Comparison of ENCODE assay signal across 8 cellular contexts in genomic region chr3:39147711-39148115, GRCh38. TPM values are rescaled to one million over a fixed set of nuclear protein-coding genes. Genes with fewer than 3 reads are reported as not detected.
DNase-seq lines count a peak whose midpoint lies in the region; ATAC-seq, FAIRE-seq and TF ChIP-seq lines count a peak whose summit lies in the region.
"Had no signal": no experiment of that assay in that cellular context is flagged by ENCODE, and none has a peak within 500 bp of the region (broad histone marks: within the 10 kb centered on the region; RNA-seq: fewer than 3 reads in every experiment).

No MANE protein-coding gene starts in this region.

- H3K4me3 ChIP-seq in muscle layer of duodenum (ENCODE audit: low read depth in 1 of 2, low read length in 2 of 2) = peak overlapping the region; percentile 63 to 88

- peaks cover 16% of the 10 kb centered on the region for H3K36me3 Mint-ChIP-seq in HFFc6 (ENCODE audit: low read depth)
- peaks cover 65% of the 10 kb centered on the region for H3K36me3 Mint-ChIP-seq in central memory CD8-positive, alpha-beta T cell (ENCODE audit: insufficient read depth)

- no peak for TF ChIP-seq CTCF in HFFc6 (IDR thresholded peaks at IDR 0.05)

- no peaks in the 10 kb centered on the region for H3K9me3 Mint-ChIP-seq in HFFc6
- H3K9me3 Mint-ChIP-seq in central memory CD8-positive, alpha-beta T cell = no peaks in the 10 kb centered on the region

- peak overlapping the region; percentile 98 for H3K27ac Mint-ChIP-seq in HFFc6
- H3K27ac Mint-ChIP-seq in central memory CD8-positive, alpha-beta T cell (ENCODE audit: low read depth) = peak overlapping the region; percentile 94

- peak overlapping the region; percentile 95 for H3K4me3 Mint-ChIP-seq in HFFc6
- H3K4me3 Mint-ChIP-seq in central memory CD8-positive, alpha-beta T cell = peak overlapping the region; percentile 86

- no peaks in the 10 kb centered on the region for H3K27me3 ChIP-seq in muscle layer of duodenum (ENCODE audit: low read depth, low read length)

- H3K9me3 ChIP-seq in muscle layer of duodenum (ENCODE audit: control insufficient read depth in 1 of 2, low read length in 2 of 2) = no peaks in the 10 kb centered on the region

- H3K27ac ChIP-seq in muscle layer of duodenum (ENCODE audit: low read length) = peak overlapping the region; percentile 95

- peaks cover 81% of the 10 kb centered on the region for H3K4me1 Mint-ChIP-seq in HFFc6 (ENCODE audit: low read depth)
- peaks cover 80% of the 10 kb centered on the region for H3K4me1 Mint-ChIP-seq in central memory CD8-positive, alpha-beta T cell

- peaks cover 12% of the 10 kb centered on the region for H3K27me3 Mint-ChIP-seq in HFFc6 (ENCODE audit: insufficient read depth)
- H3K27me3 Mint-ChIP-seq in central memory CD8-positive, alpha-beta T cell = no peaks in the 10 kb centered on the region

- peak; percentile 32 for ATAC-seq in GM18511 (IDR thresholded peaks at IDR 0.05; ENCODE audit: unreplicated experiment)
- ATAC-seq in central memory CD8-positive, alpha-beta T cell (replicated peaks; ENCODE audit: extremely low read depth, poor library complexity, severe bottlenecking) = no peak

- no peak for FAIRE-seq in RCC 7860 (lab: Jason Lieb, UNC)
- FAIRE-seq: colon had no signal

- H3K4me1 ChIP-seq in muscle layer of duodenum (ENCODE audit: control insufficient read depth in 1 of 2, insufficient read depth in 2 of 2, low read length in 2 of 2) = peaks cover 53 to 60% of the 10 kb centered on the region in 2 donors

- no peak for DNase-seq in HFFc6
- DNase-seq in RCC 7860 (ENCODE audit: low spot score) = peak; percentile 16
- no peak for DNase-seq in central memory CD8-positive, alpha-beta T cell (ENCODE audit: low spot score in 2 of 2)
- DNase-seq in NCI-H187 (lab: John Stamatoyannopoulos, UW) = no peak
- DNase-seq in NCI-H82 treated with DMSO at 0.1 percent for 48 hours (lab: John Stamatoyannopoulos, UW; ENCODE audit: unreplicated experiment) = no peak

- H3K36me3 ChIP-seq in muscle layer of duodenum (ENCODE audit: control insufficient read depth in 1 of 2, insufficient read depth in 2 of 2, low read length in 2 of 2) = peaks cover 45 to 51% of the 10 kb centered on the region in 2 donors

RNA-seq across cellular contexts. Expression of gene CSRNP1, which starts 5.7 kb away (rescaled TPM):
- 10 to 100 TPM; 10.5 to 18.2 (median 12.5) TPM for total RNA-seq in HFFc6 (2021; fragmentation: NEBNext Ultra II Directional; extraction: Animal tissue kit (Norgen Biotek cat#: 25700))

RNA-seq across cellular contexts. Expression of gene TTC21A, which starts 40.2 kb away (rescaled TPM):
- total RNA-seq in HFFc6 (2021; fragmentation: NEBNext Ultra II Directional; extraction: Animal tissue kit (Norgen Biotek cat#: 25700)) = 1 to 10 TPM in 5 of 6 experiments, under 1 TPM in 1; 0.91 to 2.2 (median 1.8) TPM

RNA-seq across cellular contexts. Expression of gene GORASP1, which starts 40.3 kb away (rescaled TPM):
- total RNA-seq in HFFc6 (2021; fragmentation: NEBNext Ultra II Directional; extraction: Animal tissue kit (Norgen Biotek cat#: 25700)) = 10 to 100 TPM; 42.7 to 52.1 (median 47.0) TPM

RNA-seq across cellular contexts. Expression of gene XIRP1, which starts 44.7 kb away (rescaled TPM):
- not detected for total RNA-seq in HFFc6 (2021; fragmentation: NEBNext Ultra II Directional; extraction: Animal tissue kit (Norgen Biotek cat#: 25700))
